Comparison of ENCODE assay signal across 8 cellular contexts in genomic region chr12:1530592-1531159, GRCh38.
A peak's percentile ranks its signal among the peaks of the same experiment; 100 is the strongest.
DNase-seq lines count a peak whose midpoint lies in the region; ATAC-seq and TF ChIP-seq lines count a peak whose summit lies in the region.

No MANE protein-coding gene starts in this region.

- H3K36me3 ChIP-seq in GM06990 (ENCODE audit: control insufficient read depth, insufficient read depth, low read length) (no peaks in the 10 kb centered on the region; the same call in 1 of the 2 replicates), OCI-LY7 (ENCODE audit: insufficient read depth, low read length) (no peaks in the 10 kb centered on the region), rectal smooth muscle tissue (ENCODE audit: control insufficient read depth, insufficient read depth, low read length) (no peaks in the 10 kb centered on the region)

- ATAC-seq in GM21717 (IDR thresholded peaks at IDR 0.05; ENCODE audit: unreplicated experiment): no peak
- no peak for ATAC-seq in HG02870 (IDR thresholded peaks at IDR 0.05; ENCODE audit: unreplicated experiment)

- H3K4me1 ChIP-seq in OCI-LY7 (ENCODE audit: insufficient read depth, low read length, poor library complexity, severe bottlenecking) (peaks cover 55% of the 10 kb centered on the region), rectal smooth muscle tissue (ENCODE audit: control insufficient read depth, insufficient read depth, low read length) (no peaks in the 10 kb centered on the region)

- H3K4me3 ChIP-seq in GM06990 (replicated peaks; ENCODE audit: low read depth, low read length): peak overlapping the region; percentile 64
- peak overlapping the region; percentile 68 for H3K4me3 ChIP-seq in OCI-LY7 (ENCODE audit: low read depth, low read length, poor library complexity, severe bottlenecking)
- peak overlapping the region; percentile 68 for H3K4me3 ChIP-seq in rectal smooth muscle tissue (ENCODE audit: low read length)

- no peaks in the 10 kb centered on the region for H4K20me1 ChIP-seq in OCI-LY7 (ENCODE audit: insufficient read depth, low read length)

- peaks cover 14% of the 10 kb centered on the region for H3K79me2 ChIP-seq in OCI-LY7 (ENCODE audit: insufficient read depth, low read depth, low read length)

- CTCF ChIA-PET in OCI-LY7 (lab: Charles Lee; ENCODE audit: unreplicated experiment): no interaction called here

- DNase-seq in GM06990 (ENCODE audit: extremely low read depth, insufficient read length): no peak
- DNase-seq in OCI-LY7 (ENCODE audit: low spot score): peak; percentile 52
- DNase-seq in germinal center (ENCODE audit: low spot score): peak; percentile 46
- no peak for DNase-seq in RKO (ENCODE audit: low spot score)
- DNase-seq in G401 (ENCODE audit: low spot score): no peak

- BruUV-seq in OCI-LY7 (replicated peaks; lab: Mats Ljungman, UMichigan): no TSS peak

- no peak overlapping the region for H3K27ac ChIP-seq in OCI-LY7 (ENCODE audit: low read depth, low read length, poor library complexity, severe bottlenecking)
- no peak overlapping the region for H3K27ac ChIP-seq in rectal smooth muscle tissue (ENCODE audit: low read depth, low read length)

- no peak overlapping the region for H3K9ac ChIP-seq in rectal smooth muscle tissue (ENCODE audit: low read length)

- no peaks in the 10 kb centered on the region for H3K9me3 ChIP-seq in OCI-LY7 (ENCODE audit: low read length)

- TF ChIP-seq CTCF in GM06990 (IDR thresholded peaks at IDR 0.05; ENCODE audit: insufficient read depth, low read length, poor library complexity, severe bottlenecking) (no peak), OCI-LY7 (conservative IDR thresholded peaks at IDR 0.05; ENCODE audit: low read length) (no peak)

- H3K9me2 ChIP-seq in OCI-LY7 (ENCODE audit: insufficient read depth, low read length): no peaks in the 10 kb centered on the region

- H3K27me3 ChIP-seq in GM06990 (replicated peaks; ENCODE audit: control insufficient read depth, insufficient read depth, low read length) (no peaks in the 10 kb centered on the region), rectal smooth muscle tissue (ENCODE audit: control insufficient read depth, insufficient read depth, low read length) (peaks cover 11% of the 10 kb centered on the region)

- no peak overlapping the region for H2AFZ ChIP-seq in OCI-LY7 (ENCODE audit: low read length)

- H3K4me2 ChIP-seq in OCI-LY7 (ENCODE audit: low read length): peak overlapping the region; percentile 89

- POLR2A ChIA-PET in OCI-LY7 (lab: Charles Lee): no interaction called here

- in situ Hi-C loops in G401 (cut with HindIII; ENCODE audit: low sequenced_read_pairs): no loop called here

- intact Hi-C loops in OCI-LY7 (cut with micrococcal nuclease; ENCODE audit: unreplicated experiment): no loop called here

Comparison
In these comparisons a context has a peak if more than half of its experiments do, and no peak if none do; other contexts are left out.
1. DNase-seq: peak in OCI-LY7 (single experiment) and germinal center (single experiment); none in GM06990 (single experiment), RKO (single experiment) and G401 (single experiment).
2. Peak in every context shown above with its lines, with median percentiles within 50 percentile points of each other: H3K4me3 ChIP-seq.